Comparison of ENCODE assay signal across 9 cellular contexts in the genomic region with DNA sequence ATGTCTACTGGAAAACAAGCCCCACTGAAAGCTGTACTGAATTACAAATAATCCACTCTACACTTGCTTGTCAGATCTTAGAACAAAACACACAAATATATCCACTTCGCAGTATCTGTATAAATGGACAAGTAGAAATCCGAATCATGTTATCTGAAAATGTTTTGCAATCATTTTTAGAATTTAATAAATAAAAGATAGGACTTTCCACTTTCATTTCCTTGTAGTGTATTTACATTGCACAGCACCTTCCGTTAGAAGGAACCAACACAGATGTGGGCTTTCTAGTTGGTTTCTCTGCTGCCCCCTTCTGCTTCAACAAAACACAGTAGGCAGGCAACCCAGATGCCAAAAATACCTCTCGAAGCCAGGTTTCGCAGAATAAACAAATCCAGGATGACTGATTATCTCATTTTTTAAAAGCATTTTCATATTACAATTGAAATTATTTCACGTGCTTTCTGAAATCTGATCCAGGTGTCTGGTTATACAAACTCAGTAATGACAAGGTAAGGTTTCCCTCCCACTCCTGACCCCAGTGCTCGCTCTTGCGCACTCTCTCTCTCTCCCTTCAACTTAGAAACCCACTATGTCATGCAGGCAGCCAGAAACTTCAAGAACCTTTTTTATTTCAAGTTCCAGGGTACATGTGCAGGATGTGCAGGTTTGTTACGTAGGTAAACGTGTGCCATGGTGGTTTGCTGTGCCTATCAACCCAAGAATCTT.
DNase-seq lines count a peak whose midpoint lies in the region; ATAC-seq and TF ChIP-seq lines count a peak whose summit lies in the region.
"Had no signal": no experiment of that assay in that cellular context is flagged by ENCODE, and none has a peak within 500 bp of the region (broad histone marks: within the 10 kb centered on the region; RNA-seq: fewer than 3 reads in every experiment).

No MANE protein-coding gene starts in this region.

- DNase-seq in AG08396 (ENCODE audit: low spot score) = peak; percentile 36
- peak; percentile 54 for DNase-seq in NCI-H1092 treated with DMSO at 0.1 percent for 48 hours (lab: John Stamatoyannopoulos, UW)
- peak in 1 of 3 donors; percentile 25 for DNase-seq in T-helper 17 cell
- DNase-seq in mammary epithelial cell = no peak
- peak; percentile 73 for DNase-seq in left kidney (ENCODE audit: low read depth, low spot score)
- DNase-seq in tibial nerve (ENCODE audit: low spot score in 2 of 2) = peak in 1 of 2 donors; percentile 12

- H3K9me3 ChIP-seq in T-helper 17 cell (ENCODE audit: control insufficient read depth, low read length, poor library complexity, severe bottlenecking) = no peaks in the 10 kb centered on the region
- H3K9me3 ChIP-seq in mammary epithelial cell (replicated peaks; ENCODE audit: insufficient read depth, low read length) = no peaks in the 10 kb centered on the region
- H3K9me3 ChIP-seq in tibial nerve = no peaks in the 10 kb centered on the region

- H3K27ac Mint-ChIP-seq in T-helper 17 cell = peak overlapping the region; percentile 79

- no peak overlapping the region for H3K27ac ChIP-seq in mammary epithelial cell (ENCODE audit: insufficient read depth, low read depth, low read length)
- no peak overlapping the region for H3K27ac ChIP-seq in tibial nerve
- H3K27ac ChIP-seq: parathyroid adenoma had no signal

- peaks cover 9% of the 10 kb centered on the region for H3K4me1 Mint-ChIP-seq in T-helper 17 cell

- no peak overlapping the region for H3K4me3 ChIP-seq in mammary epithelial cell (replicated peaks in 1 of 3; ENCODE audit: insufficient read depth in 1 of 3, low read depth in 2 of 3, low read length in 3 of 3)
- H3K4me3 ChIP-seq in tibial nerve = no peak overlapping the region

- BruUV-seq in mammary epithelial cell (replicated peaks; lab: Mats Ljungman, UMichigan) = no TSS peak

- H3K9ac ChIP-seq in mammary epithelial cell (ENCODE audit: insufficient read depth, low read length) = no peak overlapping the region
- H3K9ac ChIP-seq: parathyroid adenoma had no signal

- no peaks in the 10 kb centered on the region for H3K36me3 Mint-ChIP-seq in T-helper 17 cell (ENCODE audit: low read depth)

- TF ChIP-seq POLR2A in tibial nerve (IDR thresholded peaks at IDR 0.05) = no peak

- 59% methylated on average over 8 of the region's 10 CpGs for WGBS in mammary epithelial cell (ENCODE audit: low coverage, missing lambda C conversion rate)
- WGBS in tibial nerve, 2 donors = 56 to 60% methylated on average over 10 of the region's 10 CpGs

- no peak for TF ChIP-seq EP300 in tibial nerve (IDR thresholded peaks at IDR 0.05)

- no peaks in the 10 kb centered on the region for H3K4me1 ChIP-seq in mammary epithelial cell (ENCODE audit: insufficient read depth, low read length)
- H3K4me1 ChIP-seq in tibial nerve = peaks cover 0 to 4% (median 2%) of the 10 kb centered on the region in 4 donors
- H3K4me1 ChIP-seq: parathyroid adenoma had no signal

- peak; percentile 98 for ATAC-seq in GM18498 (IDR thresholded peaks at IDR 0.05; ENCODE audit: unreplicated experiment)
- ATAC-seq in HG02759 (IDR thresholded peaks at IDR 0.05; ENCODE audit: unreplicated experiment) = peak; percentile 90
- ATAC-seq in T-helper 17 cell = peak; percentile 93

- H3K4me3 Mint-ChIP-seq in T-helper 17 cell = peak overlapping the region; percentile 81

- TF ChIP-seq CTCF in mammary epithelial cell (conservative IDR thresholded peaks at IDR 0.05 in 1 of 2, IDR thresholded peaks at IDR 0.05 in 1 of 2; ENCODE audit: extremely low read depth in 1 of 2, insufficient read depth in 1 of 2, low read depth in 1 of 2, low read length in 2 of 2) = peak; percentile 23 to 44
- TF ChIP-seq CTCF in tibial nerve (IDR thresholded peaks at IDR 0.05) = peak in 3 of 5 experiments; percentile 13 to 38 (median 21)

- H3K36me3 ChIP-seq in mammary epithelial cell (ENCODE audit: insufficient read depth, low read length) (no peaks in the 10 kb centered on the region), tibial nerve (no peaks in the 10 kb centered on the region)

- dilution Hi-C loops in mammary epithelial cell (cut with HindIII; ENCODE audit: low sequenced_read_pairs) = no loop called here

- H3K27me3 Mint-ChIP-seq in T-helper 17 cell = no peaks in the 10 kb centered on the region

- H3K4me2 ChIP-seq in mammary epithelial cell (ENCODE audit: insufficient read depth, low read depth, low read length) = no peak overlapping the region

- no peak overlapping the region for H2AFZ ChIP-seq in mammary epithelial cell (ENCODE audit: low read depth, low read length)
- H2AFZ ChIP-seq: parathyroid adenoma had no signal

- in situ Hi-C loops in mammary epithelial cell (cut with MboI; ENCODE audit: low sequenced_read_pairs in 2 of 2) = no loop called here

- CTCF ChIA-PET in mammary epithelial cell (lab: Charles Lee; ENCODE audit: low non-redundant PET) = no interaction called here

- H4K20me1 ChIP-seq in mammary epithelial cell (ENCODE audit: insufficient read depth, low read length) = no peaks in the 10 kb centered on the region

- no peaks in the 10 kb centered on the region for H3K79me2 ChIP-seq in mammary epithelial cell (ENCODE audit: insufficient read depth, low read length)
- H3K79me2 ChIP-seq: parathyroid adenoma had no signal

- intact Hi-C loops in mammary epithelial cell (cut with micrococcal nuclease) = no loop called here

- no peaks in the 10 kb centered on the region for H3K27me3 ChIP-seq in mammary epithelial cell (ENCODE audit: insufficient read depth, low read length)
- H3K27me3 ChIP-seq in tibial nerve = no peaks in the 10 kb centered on the region
